In the genomic region with DNA sequence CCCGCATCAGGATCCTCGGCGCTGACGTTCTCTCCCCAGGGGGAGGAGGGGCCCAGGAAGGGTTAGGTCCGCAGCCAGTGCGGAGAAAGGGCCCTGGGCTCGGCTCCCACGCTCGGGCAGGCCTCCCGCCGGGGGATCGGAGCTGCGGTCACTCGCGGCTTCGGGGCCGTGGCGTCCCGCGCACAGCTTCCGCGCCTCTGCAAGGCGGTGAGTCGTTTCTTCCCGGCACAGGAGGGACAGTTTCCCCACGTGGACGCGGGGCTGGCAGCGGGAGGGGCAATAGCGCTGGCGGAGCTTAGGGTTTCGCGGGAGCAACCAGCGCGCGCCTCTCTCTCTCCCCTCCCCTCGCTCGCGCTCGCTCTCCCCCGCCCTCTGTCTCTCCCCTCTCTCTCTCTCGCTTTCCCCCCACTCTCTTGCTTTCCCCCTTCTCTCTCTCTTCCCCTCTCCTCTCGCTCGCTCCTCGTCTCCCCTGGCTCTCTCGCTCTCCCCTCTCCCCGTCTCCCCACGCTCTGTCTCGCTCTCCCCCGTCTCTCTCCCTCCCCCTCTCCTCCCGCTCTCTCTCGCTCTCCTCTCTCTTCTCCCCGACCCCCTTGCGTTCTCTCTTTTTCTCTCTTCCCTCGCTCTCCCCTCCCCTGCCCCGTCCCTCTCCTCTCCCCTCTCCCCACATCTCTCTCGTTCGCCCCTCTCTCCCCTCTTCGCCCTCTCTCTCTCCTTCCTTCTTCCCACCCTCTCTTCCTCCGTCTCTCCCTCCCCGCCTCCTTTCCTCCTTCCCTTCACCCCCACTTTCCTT, we compare ENCODE assay signal across 8 cellular contexts. TPM values are rescaled to one million over a fixed set of nuclear protein-coding genes. Genes with fewer than 3 reads are reported as not detected.
DNase-seq lines count a peak whose midpoint lies in the region; ATAC-seq and TF ChIP-seq lines count a peak whose summit lies in the region.

No MANE protein-coding gene starts in this region.

- intact Hi-C loops in activated CD8-positive, alpha-beta T cell treated with anti-CD3 and anti-CD28 coated beads for 36 hours (cut with micrococcal nuclease): no loop called here

- H3K9me3 Mint-ChIP-seq in activated CD8-positive, alpha-beta T cell treated with anti-CD3 and anti-CD28 coated beads for 36 hours: no peaks in the 10 kb centered on the region
- H3K9me3 Mint-ChIP-seq in mesothelial cell of epicardium: no peaks in the 10 kb centered on the region

- H3K9me3 ChIP-seq in effector memory CD4-positive, alpha-beta T cell (ENCODE audit: control insufficient read depth, low read length): no peaks in the 10 kb centered on the region

- peaks cover 30% of the 10 kb centered on the region for H3K27me3 Mint-ChIP-seq in activated CD8-positive, alpha-beta T cell treated with anti-CD3 and anti-CD28 coated beads for 36 hours
- peaks cover 39% of the 10 kb centered on the region for H3K27me3 Mint-ChIP-seq in mesothelial cell of epicardium (ENCODE audit: low read depth)

- peaks cover 15% of the 10 kb centered on the region for H3K4me1 ChIP-seq in effector memory CD4-positive, alpha-beta T cell (ENCODE audit: control insufficient read depth, insufficient read depth, low read length, poor library complexity, severe bottlenecking)

- ATAC-seq in activated CD8-positive, alpha-beta T cell treated with anti-CD3 and anti-CD28 coated beads for 36 hours: peak; percentile 53
- no peak for ATAC-seq in GM19455 (IDR thresholded peaks at IDR 0.05; ENCODE audit: unreplicated experiment)

- DNase-seq in GM13976 (ENCODE audit: low spot score) (peak; percentile 79), NCI-H2171 (lab: John Stamatoyannopoulos, UW) (peak; percentile 33), mesothelial cell of epicardium (ENCODE audit: low spot score in 2 of 2, unreplicated experiment in 2 of 2) (peak in 1 of 2 experiments; percentile 64), erythroblast (lab: John Stamatoyannopoulos, UW) (no peak)
- peak; percentile 66 for DNase-seq in activated CD8-positive, alpha-beta T cell treated with anti-CD3 and anti-CD28 coated beads for 36 hours
- DNase-seq in effector memory CD4-positive, alpha-beta T cell: peak; percentile 39 to 51 (median 40)
- DNase-seq in stimulated activated CD8-positive, alpha-beta memory T cell treated with anti-CD3 and anti-CD28 coated beads, Interleukin-4, amount 100 ng/mL, for 24 hours (ENCODE audit: low read depth): peak; percentile 38

- TF ChIP-seq CTCF in GM13976 (IDR thresholded peaks at IDR 0.05; ENCODE audit: borderline replicate concordance, control extremely low read depth, extremely low read depth, insufficient read depth, missing control alignments) (no peak), mesothelial cell of epicardium (IDR thresholded peaks at IDR 0.05; ENCODE audit: unreplicated experiment) (no peak)
- no peak for TF ChIP-seq CTCF in activated CD8-positive, alpha-beta T cell treated with anti-CD3 and anti-CD28 coated beads for 36 hours (IDR thresholded peaks at IDR 0.05)

- H3K4me1 Mint-ChIP-seq in activated CD8-positive, alpha-beta T cell treated with anti-CD3 and anti-CD28 coated beads for 36 hours (ENCODE audit: low read depth): peaks cover 15% of the 10 kb centered on the region
- peaks cover 10% of the 10 kb centered on the region for H3K4me1 Mint-ChIP-seq in mesothelial cell of epicardium

- peak overlapping the region; percentile 25 for H3K27ac ChIP-seq in effector memory CD4-positive, alpha-beta T cell (ENCODE audit: insufficient read depth, low read length, poor library complexity, severe bottlenecking)

- H3K27me3 ChIP-seq in effector memory CD4-positive, alpha-beta T cell (replicated peaks; ENCODE audit: control insufficient read depth, insufficient read depth, low read length, poor library complexity, severe bottlenecking): no peaks in the 10 kb centered on the region

- POLR2A ChIA-PET in activated CD8-positive, alpha-beta T cell treated with anti-CD3 and anti-CD28 coated beads for 36 hours (lab: Charles Lee): interaction anchor here (0.6 to 3.0 kb wide), 6 partner anchors 10 to 85 kb away, joined by 3 to 21 read pairs (median 3); a partner anchor contains a TSS

- CTCF ChIA-PET in activated CD8-positive, alpha-beta T cell treated with anti-CD3 and anti-CD28 coated beads for 36 hours (lab: Charles Lee): interaction anchor here (1.2 to 7.1 kb wide), 5 partner anchors 10 to 132 kb away, joined by 3 to 72 read pairs (median 5); a partner anchor contains a TSS

- TF ChIP-seq POLR2A in erythroblast (IDR thresholded peaks at IDR 0.05; ENCODE audit: low read length): no peak

- H3K36me3 Mint-ChIP-seq in activated CD8-positive, alpha-beta T cell treated with anti-CD3 and anti-CD28 coated beads for 36 hours (ENCODE audit: low read depth): peaks cover 3% of the 10 kb centered on the region
- H3K36me3 Mint-ChIP-seq in mesothelial cell of epicardium: no peaks in the 10 kb centered on the region

- peak overlapping the region; percentile 88 for H3K4me3 ChIP-seq in effector memory CD4-positive, alpha-beta T cell (ENCODE audit: insufficient read depth, low read depth, low read length, poor library complexity, severe bottlenecking)

- in situ Hi-C loops in GM13976 (cut with MboI; ENCODE audit: low sequenced_read_pairs, unreplicated experiment): loop anchor here (5.0 kb wide), 1 partner anchor 140 kb away; no protein-coding TSS in a partner anchor

- no peaks in the 10 kb centered on the region for H3K36me3 ChIP-seq in effector memory CD4-positive, alpha-beta T cell (ENCODE audit: control insufficient read depth, insufficient read depth, low read length)

- peak overlapping the region; percentile 46 for H3K27ac Mint-ChIP-seq in activated CD8-positive, alpha-beta T cell treated with anti-CD3 and anti-CD28 coated beads for 36 hours
- H3K27ac Mint-ChIP-seq in mesothelial cell of epicardium: no peak overlapping the region

- peak overlapping the region; percentile 73 for H3K4me3 Mint-ChIP-seq in activated CD8-positive, alpha-beta T cell treated with anti-CD3 and anti-CD28 coated beads for 36 hours
- peak overlapping the region; percentile 85 for H3K4me3 Mint-ChIP-seq in mesothelial cell of epicardium

RNA-seq across cellular contexts. Expression of a gene that starts 12.8 kb away (rescaled TPM):
- total RNA-seq in activated CD8-positive, alpha-beta T cell treated with anti-CD3 and anti-CD28 coated beads for 36 hours: 1 to 10 TPM; 8.0 to 9.6 TPM
- total RNA-seq in mesothelial cell of epicardium: 9.2 to 10.7 TPM (median 9.5 TPM) in 3 replicates

Comparison
In these comparisons a context has a peak if more than half of its experiments do, and no peak if none do; other contexts are left out.
1. DNase-seq: peak in GM13976 (single experiment), NCI-H2171 (single experiment), activated CD8-positive, alpha-beta T cell treated with anti-CD3 and anti-CD28 coated beads for 36 hours (single experiment), effector memory CD4-positive, alpha-beta T cell (3 of 3) and stimulated activated CD8-positive, alpha-beta memory T cell treated with anti-CD3 and anti-CD28 coated beads, Interleukin-4, amount 100 ng/mL, for 24 hours (single experiment); none in erythroblast (0 of 2).